9 cellular contexts compared by ENCODE assay signal in the genomic region with DNA sequence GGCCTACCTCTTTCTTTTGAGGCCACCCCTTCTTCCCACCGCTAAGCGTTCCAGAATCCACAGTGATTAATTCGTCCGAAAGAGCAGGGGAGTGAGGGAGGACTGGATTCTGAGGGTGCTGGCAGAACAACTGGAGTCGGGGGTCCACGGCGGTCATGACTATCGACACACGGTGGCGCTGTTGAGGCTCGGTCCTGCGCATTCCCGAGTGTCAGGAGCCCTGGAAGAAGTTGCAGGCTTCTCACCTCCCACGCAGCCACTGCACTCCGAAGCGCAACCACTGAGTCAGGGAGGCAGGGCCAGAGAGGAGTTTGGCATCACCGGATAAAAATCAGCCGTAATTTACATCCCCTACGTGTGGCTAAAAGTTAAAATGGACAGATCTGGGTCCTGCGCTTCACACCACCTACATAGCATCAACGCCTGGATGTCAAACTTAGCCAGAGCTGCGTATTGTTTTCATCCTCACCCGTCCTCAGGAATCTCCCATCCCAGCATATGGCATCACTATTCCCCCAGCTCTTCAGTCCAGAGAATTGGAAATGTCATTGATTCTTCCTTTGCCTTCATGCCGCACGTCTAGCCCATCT. TPM values are rescaled to one million over a fixed set of nuclear protein-coding genes. Genes with fewer than 3 reads are reported as not detected.
A peak's percentile ranks its signal among the peaks of the same experiment; 100 is the strongest.
DNase-seq lines count a peak whose midpoint lies in the region; ATAC-seq, FAIRE-seq and TF ChIP-seq lines count a peak whose summit lies in the region.
"Had no signal": no experiment of that assay in that cellular context is flagged by ENCODE, and none has a peak within 500 bp of the region (broad histone marks: within the 10 kb centered on the region; RNA-seq: fewer than 3 reads in every experiment).

No MANE protein-coding gene starts in this region.

- no peaks in the 10 kb centered on the region for H3K36me3 ChIP-seq in DND-41 (ENCODE audit: insufficient read depth, low read length)
- no peaks in the 10 kb centered on the region for H3K36me3 ChIP-seq in astrocyte (ENCODE audit: insufficient read depth, low read length)
- no peaks in the 10 kb centered on the region for H3K36me3 ChIP-seq in skeletal muscle satellite cell (ENCODE audit: insufficient read depth, low read length)

- ATAC-seq in DND-41 (ENCODE audit: insufficient read depth, low read depth) (peak; percentile 93), HG03457 (IDR thresholded peaks at IDR 0.05; ENCODE audit: unreplicated experiment) (no peak), HG02588 (IDR thresholded peaks at IDR 0.05; ENCODE audit: unreplicated experiment) (no peak)

- H3K9me3 ChIP-seq in DND-41 (ENCODE audit: insufficient read depth, low read length, severe bottlenecking) (peaks cover 5% of the 10 kb centered on the region), astrocyte (ENCODE audit: insufficient read depth, low read depth, low read length) (no peaks in the 10 kb centered on the region), skeletal muscle satellite cell (replicated peaks; ENCODE audit: low read length) (no peaks in the 10 kb centered on the region)

- H3K4me2 ChIP-seq in DND-41 (ENCODE audit: insufficient read depth, low read length) (peak overlapping the region; percentile 46), astrocyte (ENCODE audit: low read length) (peak overlapping the region; percentile 70), skeletal muscle satellite cell (ENCODE audit: low read length) (peak overlapping the region; percentile 76)

- H3K4me3 Mint-ChIP-seq in astrocyte (ENCODE audit: unreplicated experiment), result no peak overlapping the region

- H3K27ac Mint-ChIP-seq in astrocyte (ENCODE audit: unreplicated experiment), result no peak overlapping the region

- H3K79me2 ChIP-seq in DND-41 (ENCODE audit: insufficient read depth, low read length) (no peaks in the 10 kb centered on the region), astrocyte (ENCODE audit: insufficient read depth, low read length) (no peaks in the 10 kb centered on the region)

- H3K4me1 Mint-ChIP-seq in astrocyte (ENCODE audit: low read depth, unreplicated experiment), result no peaks in the 10 kb centered on the region

- peaks cover 17% of the 10 kb centered on the region for H3K27me3 Mint-ChIP-seq in astrocyte (ENCODE audit: low read depth, unreplicated experiment)

- TF ChIP-seq CTCF in DND-41 (IDR thresholded peaks at IDR 0.05; ENCODE audit: borderline replicate concordance, extremely low read depth, low read length, poor library complexity, severe bottlenecking) (peak; percentile 90), astrocyte (IDR thresholded peaks at IDR 0.05; ENCODE audit: insufficient read depth, low read depth, low read length) (peak; percentile 72)

- H4K20me1 ChIP-seq in DND-41 (ENCODE audit: insufficient read depth, low read length) (no peaks in the 10 kb centered on the region), astrocyte (ENCODE audit: insufficient read depth, low read length) (no peaks in the 10 kb centered on the region)

- H3K27me3 ChIP-seq in DND-41 (ENCODE audit: insufficient read depth, low read length, poor library complexity), result no peaks in the 10 kb centered on the region
- no peaks in the 10 kb centered on the region for H3K27me3 ChIP-seq in astrocyte (ENCODE audit: insufficient read depth, low read length)
- no peaks in the 10 kb centered on the region for H3K27me3 ChIP-seq in skeletal muscle satellite cell (ENCODE audit: control insufficient read depth, insufficient read depth, low read length)

- FAIRE-seq in astrocyte (lab: Jason Lieb, UNC), result no peak

- peaks cover 20% of the 10 kb centered on the region for H3K9me3 Mint-ChIP-seq in astrocyte (ENCODE audit: unreplicated experiment)

- no peak overlapping the region for H3K4me3 ChIP-seq in DND-41 (ENCODE audit: low read depth in 1 of 2, low read length in 2 of 2)
- no peak overlapping the region for H3K4me3 ChIP-seq in astrocyte (ENCODE audit: insufficient read depth, low read depth, low read length)
- peak overlapping the region; percentile 25 for H3K4me3 ChIP-seq in skeletal muscle satellite cell (ENCODE audit: low read length)

- H3K36me3 Mint-ChIP-seq in astrocyte (ENCODE audit: low read depth, unreplicated experiment), result no peaks in the 10 kb centered on the region

- H2AFZ ChIP-seq in DND-41 (ENCODE audit: low read depth, low read length) (peak overlapping the region; percentile 56), astrocyte (ENCODE audit: low read depth, low read length) (peak overlapping the region; percentile 55)

- H3K9ac ChIP-seq in DND-41 (ENCODE audit: low read depth, low read length) (no peak overlapping the region), astrocyte (ENCODE audit: low read length) (no peak overlapping the region), skeletal muscle satellite cell (ENCODE audit: low read depth, low read length) (no peak overlapping the region)

- DNase-seq in DND-41, result peak; percentile 72
- peak; percentile 53 for DNase-seq in M059J (ENCODE audit: low read depth)
- DNase-seq in T1000 (lab: John Stamatoyannopoulos, UW), result peak; percentile 25
- peak; percentile 61 for DNase-seq in astrocyte (ENCODE audit: low read depth)
- peak; percentile 39 to 60 for DNase-seq in hippocampal formation (lab: John Stamatoyannopoulos, UW)

- H3K4me1 ChIP-seq in DND-41 (ENCODE audit: insufficient read depth, low read length) (peaks cover 4% of the 10 kb centered on the region), astrocyte (ENCODE audit: insufficient read depth, low read length) (no peaks in the 10 kb centered on the region), skeletal muscle satellite cell (ENCODE audit: control insufficient read depth, insufficient read depth, low read length) (peaks cover 4% of the 10 kb centered on the region)

- H3K27ac ChIP-seq in DND-41 (ENCODE audit: low read length), result no peak overlapping the region
- no peak overlapping the region for H3K27ac ChIP-seq in astrocyte (ENCODE audit: low read depth, low read length)

RNA-seq across cellular contexts. Expression of gene CTSF, which starts 10.7 kb away (rescaled TPM):
- total RNA-seq in M059J (2014; rRNA removed; shearing (Covaris generic)), result 22.9 and 28.4 TPM in 2 replicates
- total RNA-seq in astrocyte, result 1.5 and 4.0 TPM in 2 replicates
- 4.3 and 7.0 TPM in 2 replicates for total RNA-seq in skeletal muscle satellite cell (2012; rRNA removed)

RNA-seq across cellular contexts. Expression of gene CCDC87, which starts 13.8 kb away (rescaled TPM):
- total RNA-seq in M059J (2014; rRNA removed; shearing (Covaris generic)), result 0.17 TPM in 1 of 2 replicates, not detected in the other
- 0.31 and 0.34 TPM in 2 replicates for total RNA-seq in astrocyte
- total RNA-seq in skeletal muscle satellite cell (2012; rRNA removed), result 0.25 and 1.1 TPM in 2 replicates

RNA-seq across cellular contexts. Expression of gene CCS, which starts 13.9 kb away (rescaled TPM):
- total RNA-seq in M059J (2014; rRNA removed; shearing (Covaris generic)), result 19.4 and 20.0 TPM in 2 replicates
- total RNA-seq in astrocyte, result 23.1 and 23.2 TPM in 2 replicates
- 29.5 and 40.6 TPM in 2 replicates for total RNA-seq in skeletal muscle satellite cell (2012; rRNA removed)

RNA-seq across cellular contexts. Expression of gene ACTN3, which starts 32.4 kb away (rescaled TPM):
- total RNA-seq in M059J (2014; rRNA removed; shearing (Covaris generic)), result not detected in 2 replicates
- total RNA-seq in astrocyte, result not detected in 2 replicates
- total RNA-seq in skeletal muscle satellite cell (2012; rRNA removed), result under 0.01 TPM in 1 of 2 replicates, not detected in the other
- total RNA-seq: T-helper 1 cell treated with Interleukin-12 subunit alpha and Interleukin-12 subunit beta and Interleukin-4 antibody, amounts not matched to agents 30 ng/mL and 1 ng/mL, for 36 hours had no signal

RNA-seq across cellular contexts. Expression of gene ZDHHC24, which starts 33.3 kb away (rescaled TPM):
- total RNA-seq in M059J (2014; rRNA removed; shearing (Covaris generic)), result 28.2 and 36.2 TPM in 2 replicates
- 13.5 and 15.6 TPM in 2 replicates for total RNA-seq in astrocyte
- total RNA-seq in skeletal muscle satellite cell (2012; rRNA removed), result 12.4 and 13.3 TPM in 2 replicates
